Comparison of ENCODE assay signal across 11 cellular contexts in the genomic region with DNA sequence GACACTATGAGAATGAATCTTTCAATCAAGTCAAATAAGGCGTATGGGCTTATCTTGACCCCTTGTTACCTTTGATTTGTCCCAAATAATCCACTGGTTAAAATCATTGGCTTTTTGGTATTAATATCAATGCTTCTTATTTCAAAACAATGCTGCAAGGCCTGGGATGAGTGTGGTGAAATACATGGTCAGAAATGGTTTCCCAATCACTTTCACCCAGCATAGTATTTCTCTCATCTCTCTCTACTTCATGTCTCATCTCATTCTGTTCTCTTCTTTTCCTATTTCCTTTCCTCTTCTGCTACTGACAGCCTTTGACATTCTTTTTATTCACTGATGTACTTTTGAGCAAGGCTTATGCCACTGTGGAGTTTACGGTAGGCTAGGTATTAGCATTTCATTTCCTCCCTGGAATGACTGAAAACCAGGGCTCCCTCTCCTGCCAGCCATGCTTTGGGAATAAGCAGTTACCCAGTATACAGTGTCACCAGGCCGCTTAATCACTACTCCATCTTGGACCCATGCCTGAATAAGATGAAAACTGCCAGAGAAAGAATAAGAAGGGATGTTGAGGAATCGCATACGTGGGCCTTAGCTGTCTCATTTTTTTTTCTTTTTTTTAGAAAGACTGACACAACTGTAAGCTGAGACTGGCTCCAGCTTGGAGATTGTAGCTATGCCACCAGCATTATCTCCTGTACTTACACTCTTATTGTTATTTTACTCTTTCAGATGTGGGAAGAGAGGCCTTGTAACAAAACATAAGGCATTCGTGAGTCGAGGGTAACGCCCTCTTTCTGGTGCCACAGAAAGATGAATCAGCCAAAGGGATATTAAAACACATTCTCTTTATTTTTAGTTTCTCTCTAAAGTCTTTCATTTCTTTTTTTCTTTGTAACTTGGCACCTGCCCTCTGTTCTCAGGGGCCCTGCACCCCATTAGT. TPM values are rescaled to one million over a fixed set of nuclear protein-coding genes. Genes with fewer than 3 reads are reported as not detected.
DNase-seq lines count a peak whose midpoint lies in the region; ATAC-seq and TF ChIP-seq lines count a peak whose summit lies in the region.
"Had no signal": no experiment of that assay in that cellular context is flagged by ENCODE, and none has a peak within 500 bp of the region (broad histone marks: within the 10 kb centered on the region; RNA-seq: fewer than 3 reads in every experiment).

No MANE protein-coding gene starts in this region.

- peak overlapping the region; percentile 58 to 65; a peak in 3 of 4 replicates for H4K8ac ChIP-seq in IMR-90 (ENCODE audit: low read depth in 2 of 2, low read length in 2 of 2)

- in situ Hi-C loops in IMR-90 (cut with MboI; ENCODE audit: low sequenced_read_pairs): no loop called here

- DNase-seq in IMR-90 (peak; percentile 51), ascending aorta (ENCODE audit: low spot score in 2 of 2) (no peak), left kidney (ENCODE audit: low read depth, low spot score) (peak; percentile 53), superior temporal gyrus (ENCODE audit: extremely low spot score) (peak; percentile 41), GM19240 (ENCODE audit: insufficient read length, low spot score) (no peak)
- DNase-seq in activated naive CD4-positive, alpha-beta T cell (lab: John Stamatoyannopoulos, UW): no peak
- DNase-seq in activated CD8-positive, alpha-beta memory T cell treated with anti-CD3 and anti-CD28 coated beads, Interleukin-2, amount 10 ng/mL, durations not matched to agents 7 days and 5 days: no peak
- DNase-seq: Calu3; stimulated activated naive CD4-positive, alpha-beta T cell had no signal

- no peak overlapping the region for H3K4me3 ChIP-seq in IMR-90 (ENCODE audit: insufficient read depth, low read depth, low read length)
- H3K4me3 ChIP-seq in ascending aorta: peak overlapping the region; percentile 3 to 4
- H3K4me3 ChIP-seq: GM12878 had no signal

- H3K23ac ChIP-seq in IMR-90 (ENCODE audit: low read depth, low read length): no peak overlapping the region; the same call in 1 of the 2 replicates

- no peaks in the 10 kb centered on the region for H3K9me3 Mint-ChIP-seq in activated CD8-positive, alpha-beta memory T cell treated with anti-CD3 and anti-CD28 coated beads, Interleukin-2, amount 10 ng/mL, durations not matched to agents 7 days and 5 days (ENCODE audit: low read depth)

- H4K5ac ChIP-seq in IMR-90 (ENCODE audit: low read depth, low read length): peak overlapping the region; percentile 30

- H2BK120ac ChIP-seq in IMR-90 (ENCODE audit: low read depth, low read length): peak overlapping the region; percentile 64

- peaks cover 1% of the 10 kb centered on the region for H3K36me3 Mint-ChIP-seq in activated CD8-positive, alpha-beta memory T cell treated with anti-CD3 and anti-CD28 coated beads, Interleukin-2, amount 10 ng/mL, durations not matched to agents 7 days and 5 days

- H3K4me1 Mint-ChIP-seq in activated CD8-positive, alpha-beta memory T cell treated with anti-CD3 and anti-CD28 coated beads, Interleukin-2, amount 10 ng/mL, durations not matched to agents 7 days and 5 days: peaks cover 7% of the 10 kb centered on the region

- H3K4me1 ChIP-seq in IMR-90 (ENCODE audit: control insufficient read depth, insufficient read depth, low read length): peaks cover 13% of the 10 kb centered on the region
- peaks cover 0 to 8% of the 10 kb centered on the region in 2 donors for H3K4me1 ChIP-seq in ascending aorta

- peaks cover 10% of the 10 kb centered on the region for H3K27me3 Mint-ChIP-seq in activated CD8-positive, alpha-beta memory T cell treated with anti-CD3 and anti-CD28 coated beads, Interleukin-2, amount 10 ng/mL, durations not matched to agents 7 days and 5 days

- peak overlapping the region; percentile 74 for H3K18ac ChIP-seq in IMR-90 (ENCODE audit: low read depth, low read length)

- H2AFZ ChIP-seq in IMR-90 (replicated peaks; ENCODE audit: low read length, poor library complexity): peak overlapping the region; percentile 81

- H3K9ac ChIP-seq in IMR-90 (ENCODE audit: low read depth, low read length): peak overlapping the region; percentile 24

- peaks cover 7% of the 10 kb centered on the region for H3K9me1 ChIP-seq in IMR-90 (ENCODE audit: insufficient read depth, low read length)

- WGBS in IMR-90 (ENCODE audit: extremely low coverage in 2 of 2, insufficient read length in 1 of 2), 2 experiments: no CpG with 5 or more reads among the region's 8 CpGs

- H2AK9ac ChIP-seq in IMR-90 (replicated peaks; ENCODE audit: low read depth, low read length, poor library complexity): no peak overlapping the region

- H3K27ac Mint-ChIP-seq in activated CD8-positive, alpha-beta memory T cell treated with anti-CD3 and anti-CD28 coated beads, Interleukin-2, amount 10 ng/mL, durations not matched to agents 7 days and 5 days: no peak overlapping the region

- CTCF ChIA-PET in IMR-90 (lab: Yijun Ruan, JAX): no interaction called here
- CTCF ChIA-PET in activated CD8-positive, alpha-beta memory T cell treated with anti-CD3 and anti-CD28 coated beads, Interleukin-2, amount 10 ng/mL, durations not matched to agents 7 days and 5 days (lab: Charles Lee): interaction anchor here (1.7 kb wide), 1 partner anchor 57 kb away, joined by 7 read pairs; no protein-coding TSS in a partner anchor

- H4K91ac ChIP-seq in IMR-90 (ENCODE audit: insufficient read depth, low read depth, low read length): peak overlapping the region; percentile 61

- no peak overlapping the region for H3K4me3 Mint-ChIP-seq in activated CD8-positive, alpha-beta memory T cell treated with anti-CD3 and anti-CD28 coated beads, Interleukin-2, amount 10 ng/mL, durations not matched to agents 7 days and 5 days

- no peaks in the 10 kb centered on the region for H3K9me3 ChIP-seq in IMR-90 (ENCODE audit: control insufficient read depth, insufficient read depth, low read length)
- no peaks in the 10 kb centered on the region for H3K9me3 ChIP-seq in ascending aorta

- BruUV-seq in IMR-90 (replicated peaks; lab: Mats Ljungman, UMichigan): no TSS peak

- no peak for TF ChIP-seq CTCF in IMR-90 (conservative IDR thresholded peaks at IDR 0.05; ENCODE audit: low read depth, low read length)
- TF ChIP-seq CTCF in ascending aorta (IDR thresholded peaks at IDR 0.05): no peak

- no peak for TF ChIP-seq RAD21 in IMR-90 (IDR thresholded peaks at IDR 0.05; ENCODE audit: low read length)

- H2BK20ac ChIP-seq in IMR-90 (ENCODE audit: low read depth, low read length): peak overlapping the region; percentile 18; the same call in 1 of the 2 replicates

- peak overlapping the region; percentile 5; the same call in 1 of the 2 replicates for H2AK5ac ChIP-seq in IMR-90 (ENCODE audit: low read depth, low read length)

- H3K79me1 ChIP-seq in IMR-90 (ENCODE audit: low read depth in 1 of 2, low read length in 2 of 2): no peaks in the 10 kb centered on the region

- peak overlapping the region; percentile 59 for H2BK5ac ChIP-seq in IMR-90 (ENCODE audit: low read depth, low read length, poor library complexity, severe bottlenecking)

- H3K4me2 ChIP-seq in IMR-90 (ENCODE audit: low read depth, low read length): peak overlapping the region; percentile 37

- H4K20me1 ChIP-seq in IMR-90 (ENCODE audit: insufficient read depth, low read length): no peaks in the 10 kb centered on the region

- ATAC-seq in IMR-90 (ENCODE audit: low read depth): peak; percentile 50
- ATAC-seq in HG03175 (IDR thresholded peaks at IDR 0.05; ENCODE audit: unreplicated experiment): no peak
- ATAC-seq in activated CD8-positive, alpha-beta memory T cell treated with anti-CD3 and anti-CD28 coated beads, Interleukin-2, amount 10 ng/mL, durations not matched to agents 7 days and 5 days: no peak
- ATAC-seq: GM12878 had no signal

- peak overlapping the region; percentile 47 for H3K14ac ChIP-seq in IMR-90 (replicated peaks; ENCODE audit: low read depth, low read length)

- no peaks in the 10 kb centered on the region for H3K36me3 ChIP-seq in IMR-90 (ENCODE audit: control insufficient read depth, insufficient read depth, low read length)
- H3K36me3 ChIP-seq in ascending aorta: no peaks in the 10 kb centered on the region

- peak overlapping the region; percentile 77; the same call in 2 of the 3 replicates for H2BK15ac ChIP-seq in IMR-90 (ENCODE audit: low read depth, low read length)

- H3K4ac ChIP-seq in IMR-90 (ENCODE audit: low read depth, low read length): peak overlapping the region; percentile 61

- H3K56ac ChIP-seq in IMR-90 (ENCODE audit: extremely low read depth, insufficient read depth, low read length): no peak overlapping the region; the same call in 1 of the 2 replicates

- POLR2A ChIA-PET in IMR-90 (lab: Charles Lee; ENCODE audit: unreplicated experiment): no interaction called here

- H3K27me3 ChIP-seq in IMR-90 (ENCODE audit: control insufficient read depth, insufficient read depth, low read length): no peaks in the 10 kb centered on the region
- H3K27me3 ChIP-seq in ascending aorta: no peaks in the 10 kb centered on the region

- TF ChIP-seq POLR2A in IMR-90 (IDR thresholded peaks at IDR 0.05; ENCODE audit: low read depth, low read length): no peak

- H3K27ac ChIP-seq in IMR-90 (ENCODE audit: insufficient read depth, low read length) (peak overlapping the region; percentile 81), ascending aorta (peak overlapping the region; percentile 47 to 73)

- intact Hi-C loops in IMR-90 (cut with micrococcal nuclease): no loop called here
- intact Hi-C loops in ascending aorta (cut with DNase I): loop anchor here (5.0 kb wide), 1 partner anchor 35 kb away; no protein-coding TSS in a partner anchor

- dilution Hi-C loops in IMR-90 (cut with HindIII; ENCODE audit: low sequenced_read_pairs, unreplicated experiment): no loop called here

TF ChIP-seq in IMR-90, 13 proteins besides CTCF, POLR2A, EP300 and RAD21:
- no peak for TF ChIP-seq RFX5 (IDR thresholded peaks at IDR 0.05; ENCODE audit: low read depth, low read length)
- TF ChIP-seq CEBPB (IDR thresholded peaks at IDR 0.05; ENCODE audit: low read depth, low read length): peak; percentile 30; the same call in 1 of the 2 replicates
- no peak for TF ChIP-seq CHD1 (IDR thresholded peaks at IDR 0.05; ENCODE audit: low read depth, low read length)
- TF ChIP-seq BHLHE40 (IDR thresholded peaks at IDR 0.05; ENCODE audit: low read depth, low read length): no peak

RNA-seq across cellular contexts. Expression of gene IGF1, which starts 53.5 kb away (rescaled TPM):
- total RNA-seq in IMR-90 (2012; rRNA removed) (under 0.01 and 0.28 TPM in 2 replicates), ascending aorta (73.5 TPM)
- polyA plus RNA-seq in IMR-90 (2012; rRNA removed): 0.12 and 0.19 TPM in 2 replicates
- 0.19 TPM in 1 of 2 replicates, not detected in the other for polyA plus RNA-seq in IMR-90 (2012; cell fraction: cytosol; rRNA removed)
- polyA plus RNA-seq in IMR-90 (2012; cell fraction: nucleus; rRNA removed; ENCODE audit: low replicate concordance): 0.16 TPM in 1 of 2 replicates, not detected in the other
- 1 to 10 TPM; 1.1 to 2.5 TPM for total RNA-seq in activated CD8-positive, alpha-beta memory T cell treated with anti-CD3 and anti-CD28 coated beads, Interleukin-2, amount 10 ng/mL, durations not matched to agents 7 days and 5 days
- total RNA-seq: Calu3 had no signal

Comparison
In these comparisons a context has a peak if more than half of its experiments do, and no peak if none do; other contexts are left out.
1. DNase-seq: peak in IMR-90 (single experiment), left kidney (single experiment) and superior temporal gyrus (single experiment); none in ascending aorta (0 of 2), activated naive CD4-positive, alpha-beta T cell (0 of 4), activated CD8-positive, alpha-beta memory T cell treated with anti-CD3 and anti-CD28 coated beads, Interleukin-2, amount 10 ng/mL, durations not matched to agents 7 days and 5 days (single experiment) and GM19240 (single experiment).
2. RNA of gene IGF1, which starts 53.5 kb away (total RNA-seq): 73.5 TPM in ascending aorta (single experiment); 1.1 to 2.5 TPM in activated CD8-positive, alpha-beta memory T cell treated with anti-CD3 and anti-CD28 coated beads, Interleukin-2, amount 10 ng/mL, durations not matched to agents 7 days and 5 days and under 0.01 to 0.28 TPM in IMR-90; every median in the first group is over 10 times any median in the second.